26 cellular contexts compared by ENCODE assay signal in the genomic region with DNA sequence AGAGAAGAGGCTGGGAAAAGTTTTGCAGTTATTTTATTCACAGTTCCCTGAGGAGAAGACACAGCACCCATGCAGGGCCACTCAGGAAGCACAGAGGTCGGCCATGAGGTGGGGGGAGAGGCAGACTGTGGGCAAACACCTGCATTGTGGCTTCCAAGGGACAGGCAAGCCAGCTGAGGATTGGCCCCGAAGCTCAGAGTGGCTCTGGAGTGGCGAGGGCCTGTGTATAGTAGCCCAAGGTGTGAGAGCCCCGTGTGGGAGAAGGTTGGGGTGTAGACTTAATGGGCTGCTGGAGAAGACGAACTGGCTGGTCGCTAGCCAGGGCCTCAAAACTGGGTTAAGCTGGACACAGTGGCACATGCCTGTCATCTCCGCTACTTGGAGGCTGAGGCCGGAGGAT.
"Had no signal": no experiment of that assay in that cellular context is flagged by ENCODE, and none has a peak within 500 bp of the region (broad histone marks: within the 10 kb centered on the region; RNA-seq: fewer than 3 reads in every experiment).

No MANE protein-coding gene starts in this region.

- H3K4me3 ChIP-seq: left lung, lung, neural progenitor cell, pancreas, prostate gland, skin epidermis, suprapubic skin, thoracic aorta, tibial artery, uterus had no signal

- H3K9me3 ChIP-seq: left lung, pancreas, prostate gland, suprapubic skin, thoracic aorta, tibial artery, uterus had no signal

- H3K27me3 ChIP-seq: left lung, neural progenitor cell, pancreas, suprapubic skin, tibial artery, uterus had no signal

- H3K4me1 Mint-ChIP-seq: immature natural killer cell; naive B cell; natural killer cell; stimulated activated effector memory CD8-positive, alpha-beta T cell treated with anti-CD3 and anti-CD28 coated beads, Interleukin-12 subunit alpha, Interleukin-12 subunit beta, amount 100 ng/mL, for 72 hours had no signal

- ATAC-seq: left colon; left lung; natural killer cell; pancreas; right cardiac atrium; sciatic nerve; stimulated activated effector memory CD8-positive, alpha-beta T cell treated with anti-CD3 and anti-CD28 coated beads, Interleukin-12 subunit alpha, Interleukin-12 subunit beta, amount 100 ng/mL, for 72 hours had no signal

- H3K4me3 Mint-ChIP-seq: immature natural killer cell; mesothelial cell of epicardium; naive B cell; natural killer cell; nephron progenitor cell; neural progenitor cell; stimulated activated effector memory CD8-positive, alpha-beta T cell treated with anti-CD3 and anti-CD28 coated beads, Interleukin-12 subunit alpha, Interleukin-12 subunit beta, amount 100 ng/mL, for 72 hours; stimulated activated naive CD8-positive, alpha-beta T cell treated with anti-CD3 and anti-CD28 coated beads, Interleukin-15, Interleukin-2, amounts not matched to agents 100 ng/mL and 50 ng/mL, for 24 hours had no signal

- H3K36me3 Mint-ChIP-seq: immature natural killer cell; mesothelial cell of epicardium; naive B cell; natural killer cell; stimulated activated effector memory CD8-positive, alpha-beta T cell treated with anti-CD3 and anti-CD28 coated beads, Interleukin-12 subunit alpha, Interleukin-12 subunit beta, amount 100 ng/mL, for 72 hours had no signal

- H3K9me3 Mint-ChIP-seq: immature natural killer cell; mesothelial cell of epicardium; naive B cell; natural killer cell; nephron progenitor cell; neural progenitor cell; stimulated activated effector memory CD8-positive, alpha-beta T cell treated with anti-CD3 and anti-CD28 coated beads, Interleukin-12 subunit alpha, Interleukin-12 subunit beta, amount 100 ng/mL, for 72 hours; stimulated activated naive CD8-positive, alpha-beta T cell treated with anti-CD3 and anti-CD28 coated beads, Interleukin-15, Interleukin-2, amounts not matched to agents 100 ng/mL and 50 ng/mL, for 24 hours had no signal

- H3K4me1 ChIP-seq: left lung, prostate gland, uterus had no signal

- H3K27ac Mint-ChIP-seq: immature natural killer cell; mesothelial cell of epicardium; naive B cell; natural killer cell; stimulated activated effector memory CD8-positive, alpha-beta T cell treated with anti-CD3 and anti-CD28 coated beads, Interleukin-12 subunit alpha, Interleukin-12 subunit beta, amount 100 ng/mL, for 72 hours; stimulated activated naive CD8-positive, alpha-beta T cell treated with anti-CD3 and anti-CD28 coated beads, Interleukin-15, Interleukin-2, amounts not matched to agents 100 ng/mL and 50 ng/mL, for 24 hours had no signal

- DNase-seq: hypothalamus; immature natural killer cell; kidney; left colon; left lung; naive B cell; natural killer cell; nephron progenitor cell; pancreas; posterior cingulate gyrus; retina; right cardiac atrium; stimulated activated CD4-positive, alpha-beta T cell treated with anti-CD3 and anti-CD28 coated beads, Interleukin-4, amount 100 ng/mL, for 24 hours; stimulated activated naive CD4-positive, alpha-beta T cell; tibial artery; uterus had no signal

- H3K36me3 ChIP-seq: left lung, pancreas, prostate gland, suprapubic skin, thoracic aorta, tibial artery, uterus had no signal

- H3K27ac ChIP-seq: left lung, neural progenitor cell, pancreas, prostate gland, skin epidermis, suprapubic skin, thoracic aorta, tibial artery, uterus had no signal
